ENCODE assay signal across 8 cellular contexts in the genomic region with DNA sequence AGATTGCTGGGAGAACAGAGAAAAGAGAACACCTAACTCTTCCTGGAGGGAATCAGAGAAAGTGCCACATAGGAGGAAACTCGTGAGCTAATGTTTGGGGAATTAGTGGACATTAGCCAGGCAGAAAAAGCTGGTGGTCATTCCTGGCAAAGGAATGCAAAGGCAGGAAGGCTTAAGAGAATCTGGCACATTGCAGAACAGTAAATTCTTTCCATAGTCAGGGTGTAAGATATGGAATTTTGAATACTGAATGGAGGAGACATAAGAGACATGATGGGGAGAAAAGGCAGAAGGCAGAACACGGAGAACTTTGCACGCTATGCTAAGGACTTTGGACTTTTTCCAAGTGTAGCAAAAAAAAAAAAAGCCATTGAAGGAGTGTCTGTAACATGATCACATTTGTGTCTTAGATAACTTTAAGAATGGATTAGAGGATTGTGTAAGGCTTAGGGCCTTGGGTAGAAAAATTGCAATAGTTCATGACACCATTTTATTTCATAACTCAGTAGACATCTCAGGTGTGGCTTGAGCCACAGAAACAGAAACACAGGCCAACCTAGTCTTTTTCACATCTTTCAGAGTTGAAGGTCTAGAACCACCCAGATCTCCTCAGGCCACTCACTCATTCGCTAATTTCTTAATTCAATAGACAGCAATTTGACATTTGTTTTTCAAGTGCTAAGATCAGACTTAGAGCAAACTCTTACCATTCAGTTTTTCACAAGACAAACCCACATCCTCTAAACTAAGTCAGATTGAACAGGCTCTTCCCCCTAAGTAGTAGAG. TPM values are rescaled to one million over a fixed set of nuclear protein-coding genes. Genes with fewer than 3 reads are reported as not detected.
A peak's percentile ranks its signal among the peaks of the same experiment; 100 is the strongest.
DNase-seq lines count a peak whose midpoint lies in the region; ATAC-seq and TF ChIP-seq lines count a peak whose summit lies in the region.

No MANE protein-coding gene starts in this region.

- H3K36me3 ChIP-seq in vagina = no peaks in the 10 kb centered on the region

- H3K27me3 Mint-ChIP-seq in activated T-helper 17 cell treated with anti-CD3 and anti-CD28 coated beads, Interleukin-2, amount 50 U/mL, for 72 hours = no peaks in the 10 kb centered on the region

- no peaks in the 10 kb centered on the region for H3K27me3 ChIP-seq in vagina

- intact Hi-C loops in vagina (cut with DNase I) = no loop called here

- H3K9me3 ChIP-seq in vagina = no peaks in the 10 kb centered on the region

- no peak for TF ChIP-seq CTCF in vagina (IDR thresholded peaks at IDR 0.05)

- no peaks in the 10 kb centered on the region for H3K36me3 Mint-ChIP-seq in activated T-helper 17 cell treated with anti-CD3 and anti-CD28 coated beads, Interleukin-2, amount 50 U/mL, for 72 hours (ENCODE audit: low read depth)

- H3K4me1 ChIP-seq in vagina = peaks cover 20% of the 10 kb centered on the region

- TF ChIP-seq POLR2A in vagina (IDR thresholded peaks at IDR 0.05) = no peak

- in situ Hi-C loops in ACHN (cut with HindIII; ENCODE audit: low pct_ligation_motif_present, low pct_unique_long_range_greater_than_20kb, low sequenced_read_pairs) = no loop called here

- no peak overlapping the region for H3K27ac ChIP-seq in vagina

- ATAC-seq in activated T-helper 17 cell treated with anti-CD3 and anti-CD28 coated beads, Interleukin-2, amount 50 U/mL, for 72 hours (replicated peaks) = peak; percentile 35
- ATAC-seq in HG03108 (IDR thresholded peaks at IDR 0.05; ENCODE audit: unreplicated experiment) (no peak), HG03045 (IDR thresholded peaks at IDR 0.05; ENCODE audit: unreplicated experiment) (no peak)

- peaks cover 39% of the 10 kb centered on the region for H3K4me1 Mint-ChIP-seq in activated T-helper 17 cell treated with anti-CD3 and anti-CD28 coated beads, Interleukin-2, amount 50 U/mL, for 72 hours

- DNase-seq in ACHN (peak; percentile 65), HCEC 1CT (peak; percentile 88), lung microvascular endothelial cell (ENCODE audit: low read depth in 2 of 2) (peak; percentile 57 to 86), vagina (ENCODE audit: extremely low spot score in 2 of 2) (no peak), foreskin melanocyte (no peak)

- H3K4me3 ChIP-seq in vagina = no peak overlapping the region

- H3K27ac Mint-ChIP-seq in activated T-helper 17 cell treated with anti-CD3 and anti-CD28 coated beads, Interleukin-2, amount 50 U/mL, for 72 hours = no peak overlapping the region

- H3K4me3 Mint-ChIP-seq in activated T-helper 17 cell treated with anti-CD3 and anti-CD28 coated beads, Interleukin-2, amount 50 U/mL, for 72 hours = peak overlapping the region; percentile 20

- no peaks in the 10 kb centered on the region for H3K9me3 Mint-ChIP-seq in activated T-helper 17 cell treated with anti-CD3 and anti-CD28 coated beads, Interleukin-2, amount 50 U/mL, for 72 hours

RNA-seq across cellular contexts. Expression of a gene that starts 31.2 kb away (rescaled TPM):
- total RNA-seq in activated T-helper 17 cell treated with anti-CD3 and anti-CD28 coated beads, Interleukin-2, amount 50 U/mL, for 72 hours = not detected
- total RNA-seq in lung microvascular endothelial cell (5.2 and 14.4 TPM in 2 replicates), vagina (51.6 TPM)

Comparison
In these comparisons a context has a peak if more than half of its experiments do, and no peak if none do; other contexts are left out.
1. DNase-seq: peak in ACHN (single experiment), HCEC 1CT (single experiment) and lung microvascular endothelial cell (2 of 2); none in vagina (0 of 2) and foreskin melanocyte (single experiment).